In the genomic region with DNA sequence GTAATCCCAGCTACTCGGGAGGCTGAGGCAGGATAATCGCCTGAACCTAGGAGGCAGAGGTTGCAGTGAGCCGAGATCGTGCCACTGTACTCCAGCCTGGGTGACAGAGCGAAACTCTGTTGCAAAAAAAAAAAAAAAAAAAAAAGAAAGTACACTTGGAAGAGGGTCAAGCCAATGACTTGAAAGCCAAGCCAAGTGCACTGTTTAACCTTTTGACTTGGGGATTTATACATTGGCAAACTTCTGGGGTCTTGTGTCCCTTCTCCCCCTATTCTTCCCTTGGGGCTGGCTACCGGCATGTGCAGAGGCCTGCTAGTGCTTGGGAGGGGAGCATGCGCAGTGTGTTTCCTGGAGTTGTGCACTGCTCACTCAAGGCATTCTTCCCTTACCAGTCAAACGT, we compare ENCODE assay signal across 2 cellular contexts.
TF ChIP-seq lines count a peak whose summit lies in the region.

No MANE protein-coding gene starts in this region.

TF ChIP-seq in HEK293, 187 proteins besides CTCF, POLR2A, EP300 and RAD21:
- TF ChIP-seq, protein P1, sequence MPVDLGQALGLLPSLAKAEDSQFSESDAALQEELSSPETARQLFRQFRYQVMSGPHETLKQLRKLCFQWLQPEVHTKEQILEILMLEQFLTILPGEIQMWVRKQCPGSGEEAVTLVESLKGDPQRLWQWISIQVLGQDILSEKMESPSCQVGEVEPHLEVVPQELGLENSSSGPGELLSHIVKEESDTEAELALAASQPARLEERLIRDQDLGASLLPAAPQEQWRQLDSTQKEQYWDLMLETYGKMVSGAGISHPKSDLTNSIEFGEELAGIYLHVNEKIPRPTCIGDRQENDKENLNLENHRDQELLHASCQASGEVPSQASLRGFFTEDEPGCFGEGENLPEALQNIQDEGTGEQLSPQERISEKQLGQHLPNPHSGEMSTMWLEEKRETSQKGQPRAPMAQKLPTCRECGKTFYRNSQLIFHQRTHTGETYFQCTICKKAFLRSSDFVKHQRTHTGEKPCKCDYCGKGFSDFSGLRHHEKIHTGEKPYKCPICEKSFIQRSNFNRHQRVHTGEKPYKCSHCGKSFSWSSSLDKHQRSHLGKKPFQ (tag by site-specific recombination; IDR thresholded peaks at IDR 0.05), result no peak
- TF ChIP-seq REPIN1 (tag by site-specific recombination; IDR thresholded peaks at IDR 0.05; ENCODE audit: low read depth) (no peak), ZNF530 (tag by site-specific recombination; IDR thresholded peaks at IDR 0.05; ENCODE audit: low read depth) (no peak)
- TF ChIP-seq, protein P2, sequence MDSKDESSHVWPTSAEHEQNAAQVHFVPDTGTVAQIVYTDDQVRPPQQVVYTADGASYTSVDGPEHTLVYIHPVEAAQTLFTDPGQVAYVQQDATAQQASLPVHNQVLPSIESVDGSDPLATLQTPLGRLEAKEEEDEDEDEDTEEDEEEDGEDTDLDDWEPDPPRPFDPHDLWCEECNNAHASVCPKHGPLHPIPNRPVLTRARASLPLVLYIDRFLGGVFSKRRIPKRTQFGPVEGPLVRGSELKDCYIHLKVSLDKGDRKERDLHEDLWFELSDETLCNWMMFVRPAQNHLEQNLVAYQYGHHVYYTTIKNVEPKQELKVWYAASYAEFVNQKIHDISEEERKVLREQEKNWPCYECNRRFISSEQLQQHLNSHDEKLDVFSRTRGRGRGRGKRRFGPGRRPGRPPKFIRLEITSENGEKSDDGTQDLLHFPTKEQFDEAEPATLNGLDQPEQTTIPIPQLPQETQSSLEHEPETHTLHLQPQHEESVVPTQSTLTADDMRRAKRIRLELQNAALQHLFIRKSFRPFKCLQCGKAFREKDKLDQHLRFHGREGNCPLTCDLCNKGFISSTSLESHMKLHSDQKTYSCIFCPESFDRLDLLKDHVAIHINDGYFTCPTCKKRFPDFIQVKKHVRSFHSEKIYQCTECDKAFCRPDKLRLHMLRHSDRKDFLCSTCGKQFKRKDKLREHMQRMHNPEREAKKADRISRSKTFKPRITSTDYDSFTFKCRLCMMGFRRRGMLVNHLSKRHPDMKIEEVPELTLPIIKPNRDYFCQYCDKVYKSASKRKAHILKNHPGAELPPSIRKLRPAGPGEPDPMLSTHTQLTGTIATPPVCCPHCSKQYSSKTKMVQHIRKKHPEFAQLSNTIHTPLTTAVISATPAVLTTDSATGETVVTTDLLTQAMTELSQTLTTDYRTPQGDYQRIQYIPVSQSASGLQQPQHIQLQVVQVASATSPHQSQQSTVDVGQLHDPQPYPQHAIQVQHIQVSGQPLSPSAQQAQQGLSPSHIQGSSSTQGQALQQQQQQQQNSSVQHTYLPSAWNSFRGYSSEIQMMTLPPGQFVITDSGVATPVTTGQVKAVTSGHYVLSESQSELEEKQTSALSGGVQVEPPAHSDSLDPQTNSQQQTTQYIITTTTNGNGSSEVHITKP (tag by site-specific recombination; IDR thresholded peaks at IDR 0.05), result peak; percentile 76

TF ChIP-seq in K562, 482 proteins besides CTCF, POLR2A, EP300 and RAD21 (continues in another document):
- TF ChIP-seq TCF3 (CRISPR knock-in tag; IDR thresholded peaks at IDR 0.05) (no peak), EZH2 (IDR thresholded peaks at IDR 0.05; ENCODE audit: borderline replicate concordance, low read depth, low read length) (no peak), ZNF586 (CRISPR knock-in tag; conservative IDR thresholded peaks at IDR 0.05) (no peak), MAZ (CRISPR knock-in tag; conservative IDR thresholded peaks at IDR 0.05 in 1 of 2, IDR thresholded peaks at IDR 0.05 in 1 of 2) (no peak), ILK (tag; IDR thresholded peaks at IDR 0.05; ENCODE audit: borderline replicate concordance, low read depth) (no peak), L3MBTL2 (IDR thresholded peaks at IDR 0.05) (0 out of 2 replicates have a peak, but pooled peaks have one; percentile 29), NR3C1 (CRISPR knock-in tag; IDR thresholded peaks at IDR 0.05) (no peak), MBD2 (IDR thresholded peaks at IDR 0.05; ENCODE audit: borderline replicate concordance, low read depth) (no peak), TBP (optimal IDR thresholded peaks at IDR 0.05; ENCODE audit: low read depth, low read length) (no peak), RBM15 (IDR thresholded peaks at IDR 0.05; ENCODE audit: insufficient read depth, low read length) (no peak), U2AF2 (optimal IDR thresholded peaks at IDR 0.05; ENCODE audit: low read depth, low read length) (no peak), CTBP1 (IDR thresholded peaks at IDR 0.05; ENCODE audit: borderline replicate concordance) (no peak), NONO (IDR thresholded peaks at IDR 0.05; ENCODE audit: low read depth in 2 of 2, low read length in 1 of 2) (no peak), PTTG1 (tag; IDR thresholded peaks at IDR 0.05; ENCODE audit: low read depth) (no peak)
- TF ChIP-seq, protein P3, sequence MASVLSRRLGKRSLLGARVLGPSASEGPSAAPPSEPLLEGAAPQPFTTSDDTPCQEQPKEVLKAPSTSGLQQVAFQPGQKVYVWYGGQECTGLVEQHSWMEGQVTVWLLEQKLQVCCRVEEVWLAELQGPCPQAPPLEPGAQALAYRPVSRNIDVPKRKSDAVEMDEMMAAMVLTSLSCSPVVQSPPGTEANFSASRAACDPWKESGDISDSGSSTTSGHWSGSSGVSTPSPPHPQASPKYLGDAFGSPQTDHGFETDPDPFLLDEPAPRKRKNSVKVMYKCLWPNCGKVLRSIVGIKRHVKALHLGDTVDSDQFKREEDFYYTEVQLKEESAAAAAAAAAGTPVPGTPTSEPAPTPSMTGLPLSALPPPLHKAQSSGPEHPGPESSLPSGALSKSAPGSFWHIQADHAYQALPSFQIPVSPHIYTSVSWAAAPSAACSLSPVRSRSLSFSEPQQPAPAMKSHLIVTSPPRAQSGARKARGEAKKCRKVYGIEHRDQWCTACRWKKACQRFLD (CRISPR knock-in tag; IDR thresholded peaks at IDR 0.05), result no peak
- TF ChIP-seq, protein P4, sequence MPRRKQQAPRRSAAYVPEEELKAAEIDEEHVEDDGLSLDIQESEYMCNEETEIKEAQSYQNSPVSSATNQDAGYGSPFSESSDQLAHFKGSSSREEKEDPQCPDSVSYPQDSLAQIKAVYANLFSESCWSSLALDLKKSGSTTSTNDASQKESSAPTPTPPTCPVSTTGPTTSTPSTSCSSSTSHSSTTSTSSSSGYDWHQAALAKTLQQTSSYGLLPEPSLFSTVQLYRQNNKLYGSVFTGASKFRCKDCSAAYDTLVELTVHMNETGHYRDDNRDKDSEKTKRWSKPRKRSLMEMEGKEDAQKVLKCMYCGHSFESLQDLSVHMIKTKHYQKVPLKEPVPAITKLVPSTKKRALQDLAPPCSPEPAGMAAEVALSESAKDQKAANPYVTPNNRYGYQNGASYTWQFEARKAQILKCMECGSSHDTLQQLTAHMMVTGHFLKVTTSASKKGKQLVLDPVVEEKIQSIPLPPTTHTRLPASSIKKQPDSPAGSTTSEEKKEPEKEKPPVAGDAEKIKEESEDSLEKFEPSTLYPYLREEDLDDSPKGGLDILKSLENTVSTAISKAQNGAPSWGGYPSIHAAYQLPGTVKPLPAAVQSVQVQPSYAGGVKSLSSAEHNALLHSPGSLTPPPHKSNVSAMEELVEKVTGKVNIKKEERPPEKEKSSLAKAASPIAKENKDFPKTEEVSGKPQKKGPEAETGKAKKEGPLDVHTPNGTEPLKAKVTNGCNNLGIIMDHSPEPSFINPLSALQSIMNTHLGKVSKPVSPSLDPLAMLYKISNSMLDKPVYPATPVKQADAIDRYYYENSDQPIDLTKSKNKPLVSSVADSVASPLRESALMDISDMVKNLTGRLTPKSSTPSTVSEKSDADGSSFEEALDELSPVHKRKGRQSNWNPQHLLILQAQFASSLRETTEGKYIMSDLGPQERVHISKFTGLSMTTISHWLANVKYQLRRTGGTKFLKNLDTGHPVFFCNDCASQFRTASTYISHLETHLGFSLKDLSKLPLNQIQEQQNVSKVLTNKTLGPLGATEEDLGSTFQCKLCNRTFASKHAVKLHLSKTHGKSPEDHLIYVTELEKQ (CRISPR knock-in tag; IDR thresholded peaks at IDR 0.05), result no peak
- TF ChIP-seq, protein P5, sequence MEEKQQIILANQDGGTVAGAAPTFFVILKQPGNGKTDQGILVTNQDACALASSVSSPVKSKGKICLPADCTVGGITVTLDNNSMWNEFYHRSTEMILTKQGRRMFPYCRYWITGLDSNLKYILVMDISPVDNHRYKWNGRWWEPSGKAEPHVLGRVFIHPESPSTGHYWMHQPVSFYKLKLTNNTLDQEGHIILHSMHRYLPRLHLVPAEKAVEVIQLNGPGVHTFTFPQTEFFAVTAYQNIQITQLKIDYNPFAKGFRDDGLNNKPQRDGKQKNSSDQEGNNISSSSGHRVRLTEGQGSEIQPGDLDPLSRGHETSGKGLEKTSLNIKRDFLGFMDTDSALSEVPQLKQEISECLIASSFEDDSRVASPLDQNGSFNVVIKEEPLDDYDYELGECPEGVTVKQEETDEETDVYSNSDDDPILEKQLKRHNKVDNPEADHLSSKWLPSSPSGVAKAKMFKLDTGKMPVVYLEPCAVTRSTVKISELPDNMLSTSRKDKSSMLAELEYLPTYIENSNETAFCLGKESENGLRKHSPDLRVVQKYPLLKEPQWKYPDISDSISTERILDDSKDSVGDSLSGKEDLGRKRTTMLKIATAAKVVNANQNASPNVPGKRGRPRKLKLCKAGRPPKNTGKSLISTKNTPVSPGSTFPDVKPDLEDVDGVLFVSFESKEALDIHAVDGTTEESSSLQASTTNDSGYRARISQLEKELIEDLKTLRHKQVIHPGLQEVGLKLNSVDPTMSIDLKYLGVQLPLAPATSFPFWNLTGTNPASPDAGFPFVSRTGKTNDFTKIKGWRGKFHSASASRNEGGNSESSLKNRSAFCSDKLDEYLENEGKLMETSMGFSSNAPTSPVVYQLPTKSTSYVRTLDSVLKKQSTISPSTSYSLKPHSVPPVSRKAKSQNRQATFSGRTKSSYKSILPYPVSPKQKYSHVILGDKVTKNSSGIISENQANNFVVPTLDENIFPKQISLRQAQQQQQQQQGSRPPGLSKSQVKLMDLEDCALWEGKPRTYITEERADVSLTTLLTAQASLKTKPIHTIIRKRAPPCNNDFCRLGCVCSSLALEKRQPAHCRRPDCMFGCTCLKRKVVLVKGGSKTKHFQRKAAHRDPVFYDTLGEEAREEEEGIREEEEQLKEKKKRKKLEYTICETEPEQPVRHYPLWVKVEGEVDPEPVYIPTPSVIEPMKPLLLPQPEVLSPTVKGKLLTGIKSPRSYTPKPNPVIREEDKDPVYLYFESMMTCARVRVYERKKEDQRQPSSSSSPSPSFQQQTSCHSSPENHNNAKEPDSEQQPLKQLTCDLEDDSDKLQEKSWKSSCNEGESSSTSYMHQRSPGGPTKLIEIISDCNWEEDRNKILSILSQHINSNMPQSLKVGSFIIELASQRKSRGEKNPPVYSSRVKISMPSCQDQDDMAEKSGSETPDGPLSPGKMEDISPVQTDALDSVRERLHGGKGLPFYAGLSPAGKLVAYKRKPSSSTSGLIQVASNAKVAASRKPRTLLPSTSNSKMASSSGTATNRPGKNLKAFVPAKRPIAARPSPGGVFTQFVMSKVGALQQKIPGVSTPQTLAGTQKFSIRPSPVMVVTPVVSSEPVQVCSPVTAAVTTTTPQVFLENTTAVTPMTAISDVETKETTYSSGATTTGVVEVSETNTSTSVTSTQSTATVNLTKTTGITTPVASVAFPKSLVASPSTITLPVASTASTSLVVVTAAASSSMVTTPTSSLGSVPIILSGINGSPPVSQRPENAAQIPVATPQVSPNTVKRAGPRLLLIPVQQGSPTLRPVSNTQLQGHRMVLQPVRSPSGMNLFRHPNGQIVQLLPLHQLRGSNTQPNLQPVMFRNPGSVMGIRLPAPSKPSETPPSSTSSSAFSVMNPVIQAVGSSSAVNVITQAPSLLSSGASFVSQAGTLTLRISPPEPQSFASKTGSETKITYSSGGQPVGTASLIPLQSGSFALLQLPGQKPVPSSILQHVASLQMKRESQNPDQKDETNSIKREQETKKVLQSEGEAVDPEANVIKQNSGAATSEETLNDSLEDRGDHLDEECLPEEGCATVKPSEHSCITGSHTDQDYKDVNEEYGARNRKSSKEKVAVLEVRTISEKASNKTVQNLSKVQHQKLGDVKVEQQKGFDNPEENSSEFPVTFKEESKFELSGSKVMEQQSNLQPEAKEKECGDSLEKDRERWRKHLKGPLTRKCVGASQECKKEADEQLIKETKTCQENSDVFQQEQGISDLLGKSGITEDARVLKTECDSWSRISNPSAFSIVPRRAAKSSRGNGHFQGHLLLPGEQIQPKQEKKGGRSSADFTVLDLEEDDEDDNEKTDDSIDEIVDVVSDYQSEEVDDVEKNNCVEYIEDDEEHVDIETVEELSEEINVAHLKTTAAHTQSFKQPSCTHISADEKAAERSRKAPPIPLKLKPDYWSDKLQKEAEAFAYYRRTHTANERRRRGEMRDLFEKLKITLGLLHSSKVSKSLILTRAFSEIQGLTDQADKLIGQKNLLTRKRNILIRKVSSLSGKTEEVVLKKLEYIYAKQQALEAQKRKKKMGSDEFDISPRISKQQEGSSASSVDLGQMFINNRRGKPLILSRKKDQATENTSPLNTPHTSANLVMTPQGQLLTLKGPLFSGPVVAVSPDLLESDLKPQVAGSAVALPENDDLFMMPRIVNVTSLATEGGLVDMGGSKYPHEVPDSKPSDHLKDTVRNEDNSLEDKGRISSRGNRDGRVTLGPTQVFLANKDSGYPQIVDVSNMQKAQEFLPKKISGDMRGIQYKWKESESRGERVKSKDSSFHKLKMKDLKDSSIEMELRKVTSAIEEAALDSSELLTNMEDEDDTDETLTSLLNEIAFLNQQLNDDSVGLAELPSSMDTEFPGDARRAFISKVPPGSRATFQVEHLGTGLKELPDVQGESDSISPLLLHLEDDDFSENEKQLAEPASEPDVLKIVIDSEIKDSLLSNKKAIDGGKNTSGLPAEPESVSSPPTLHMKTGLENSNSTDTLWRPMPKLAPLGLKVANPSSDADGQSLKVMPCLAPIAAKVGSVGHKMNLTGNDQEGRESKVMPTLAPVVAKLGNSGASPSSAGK (IDR thresholded peaks at IDR 0.05), result peak; percentile 39; the same call in 1 of the 2 replicates
- TF ChIP-seq, protein P2 (IDR thresholded peaks at IDR 0.05; ENCODE audit: partially characterized antibody), result peak; percentile 94
